16 cellular contexts compared by ENCODE assay signal in genomic region chr9:124389146-124389939, GRCh38. TPM values are rescaled to one million over a fixed set of nuclear protein-coding genes. Genes with fewer than 3 reads are reported as not detected.
DNase-seq lines count a peak whose midpoint lies in the region; ATAC-seq, FAIRE-seq and TF ChIP-seq lines count a peak whose summit lies in the region.
"Had no signal": no experiment of that assay in that cellular context is flagged by ENCODE, and none has a peak within 500 bp of the region (broad histone marks: within the 10 kb centered on the region; RNA-seq: fewer than 3 reads in every experiment).

No MANE protein-coding gene starts in this region.

- H3K4me1 ChIP-seq in pancreas = peaks cover 22 to 63% (median 40%) of the 10 kb centered on the region in 3 donors

- TF ChIP-seq CTCF in pancreas (IDR thresholded peaks at IDR 0.05) = no peak

- no peak overlapping the region for H3K4me3 ChIP-seq in pancreas
- H3K4me3 ChIP-seq: lower lobe of right lung, neural progenitor cell had no signal

- H3K36me3 ChIP-seq in pancreas = no peaks in the 10 kb centered on the region
- H3K36me3 ChIP-seq: neural progenitor cell had no signal

- no peaks in the 10 kb centered on the region for H3K27me3 ChIP-seq in pancreas
- H3K27me3 ChIP-seq: neural progenitor cell had no signal

- FAIRE-seq in pancreas (lab: Jason Lieb, UNC) = no peak

- peak; percentile 1 for DNase-seq in NCI-H146 (lab: John Stamatoyannopoulos, UW)
- no peak for DNase-seq in NCI-H146 treated with DMSO at 0.1 percent for 48 hours (lab: John Stamatoyannopoulos, UW; ENCODE audit: unreplicated experiment)
- DNase-seq in NCI-H2029 (lab: John Stamatoyannopoulos, UW) = peak; percentile 55
- no peak for DNase-seq in pancreas
- no peak for DNase-seq in activated gamma-delta T cell treated with Interleukin-2 at 50 U/mL for 16 hours
- DNase-seq in NCI-H748 treated with DMSO at 0.1 percent for 48 hours (lab: John Stamatoyannopoulos, UW) = no peak
- DNase-seq in activated CD4-positive, alpha-beta T cell treated with anti-CD3 and anti-CD28 coated beads, Interleukin-2, amount 50 U/mL, for 48 hours = no peak
- DNase-seq: activated effector memory CD4-positive, alpha-beta T cell treated with Interleukin-2 at 50 U/mL for 16 hours; Caco-2; lower lobe of right lung; NCI-H524; stimulated activated naive CD4-positive, alpha-beta T cell treated with Interleukin-2 at 50 U/mL for 16 hours; T-helper 9 cell had no signal

- peak in 3 of 4 donors; percentile 15 to 57 (median 24) for ATAC-seq in pancreas

- no peaks in the 10 kb centered on the region for H3K9me3 ChIP-seq in pancreas
- H3K9me3 ChIP-seq: Caco-2, lower lobe of right lung had no signal

- WGBS in pancreas, 2 donors = 62 to 65% methylated on average over 7 of the region's 7 CpGs

- peak overlapping the region; percentile 43 for H3K27ac ChIP-seq in angular gyrus (ENCODE audit: low read depth, low read length)
- H3K27ac ChIP-seq in pancreas = no peak overlapping the region
- H3K27ac ChIP-seq: 22Rv1, lower lobe of right lung, neural progenitor cell had no signal

- intact Hi-C loops in pancreas (cut with DNase I) = loop anchor here in 1 of 3 donors (10.0 kb wide), 1 partner anchor 265 kb away; no protein-coding TSS in a partner anchor

RNA-seq across cellular contexts. Expression of gene PSMB7, which starts 25.9 kb away (rescaled TPM):
- 10 to 100 TPM; 39.0 to 73.6 (median 61.3) TPM for total RNA-seq in pancreas
- 10 to 100 TPM; 86.8 to 99.9 TPM for polyA plus RNA-seq in pancreas

Comparison
In these comparisons a context has a peak if more than half of its experiments do, and no peak if none do; other contexts are left out.
1. DNase-seq: peak in NCI-H146 (single experiment) and NCI-H2029 (single experiment); none in NCI-H146 treated with DMSO at 0.1 percent for 48 hours (single experiment), pancreas (0 of 6), activated gamma-delta T cell treated with Interleukin-2 at 50 U/mL for 16 hours (single experiment), NCI-H748 treated with DMSO at 0.1 percent for 48 hours (single experiment) and activated CD4-positive, alpha-beta T cell treated with anti-CD3 and anti-CD28 coated beads, Interleukin-2, amount 50 U/mL, for 48 hours (0 of 2).